In the genomic region with DNA sequence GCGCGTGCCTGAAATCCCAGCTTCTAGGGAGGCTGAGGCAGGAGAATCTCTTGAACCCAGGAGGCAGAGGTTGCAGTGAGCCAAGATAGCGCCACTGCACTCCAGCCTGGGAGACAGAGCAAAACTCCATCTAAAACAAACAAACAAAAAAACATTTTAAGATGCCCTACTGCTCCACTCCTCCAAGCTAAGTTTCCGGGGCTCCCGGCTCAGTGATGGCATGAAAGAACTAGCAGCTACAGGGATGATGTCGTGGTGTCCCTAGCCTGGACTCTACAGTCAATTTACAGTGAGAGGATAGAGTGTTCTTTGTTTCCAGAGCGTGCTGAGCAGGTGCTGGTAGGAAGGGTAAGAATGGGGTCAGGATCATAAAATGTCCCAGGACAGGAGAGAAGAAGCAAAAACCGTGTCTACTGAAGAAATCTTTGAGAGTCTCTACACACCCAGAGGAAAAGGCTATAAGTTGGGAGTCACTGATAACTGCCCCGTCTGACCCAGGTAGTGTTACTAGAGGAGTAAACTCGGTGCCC, we compare ENCODE assay signal across 1 cellular context.
TF ChIP-seq lines count a peak whose summit lies in the region.

No MANE protein-coding gene starts in this region.

TF ChIP-seq in WTC11, 78 proteins besides CTCF, POLR2A, EP300 and RAD21 (continued from another document):
- TF ChIP-seq STAT6 (CRISPR knock-in tag; conservative IDR thresholded peaks at IDR 0.05; ENCODE audit: low read depth) (no peak), NR2C2 (CRISPR knock-in tag; IDR thresholded peaks at IDR 0.05) (no peak), SOX15 (CRISPR knock-in tag; IDR thresholded peaks at IDR 0.05) (no peak)
